In the genomic region with DNA sequence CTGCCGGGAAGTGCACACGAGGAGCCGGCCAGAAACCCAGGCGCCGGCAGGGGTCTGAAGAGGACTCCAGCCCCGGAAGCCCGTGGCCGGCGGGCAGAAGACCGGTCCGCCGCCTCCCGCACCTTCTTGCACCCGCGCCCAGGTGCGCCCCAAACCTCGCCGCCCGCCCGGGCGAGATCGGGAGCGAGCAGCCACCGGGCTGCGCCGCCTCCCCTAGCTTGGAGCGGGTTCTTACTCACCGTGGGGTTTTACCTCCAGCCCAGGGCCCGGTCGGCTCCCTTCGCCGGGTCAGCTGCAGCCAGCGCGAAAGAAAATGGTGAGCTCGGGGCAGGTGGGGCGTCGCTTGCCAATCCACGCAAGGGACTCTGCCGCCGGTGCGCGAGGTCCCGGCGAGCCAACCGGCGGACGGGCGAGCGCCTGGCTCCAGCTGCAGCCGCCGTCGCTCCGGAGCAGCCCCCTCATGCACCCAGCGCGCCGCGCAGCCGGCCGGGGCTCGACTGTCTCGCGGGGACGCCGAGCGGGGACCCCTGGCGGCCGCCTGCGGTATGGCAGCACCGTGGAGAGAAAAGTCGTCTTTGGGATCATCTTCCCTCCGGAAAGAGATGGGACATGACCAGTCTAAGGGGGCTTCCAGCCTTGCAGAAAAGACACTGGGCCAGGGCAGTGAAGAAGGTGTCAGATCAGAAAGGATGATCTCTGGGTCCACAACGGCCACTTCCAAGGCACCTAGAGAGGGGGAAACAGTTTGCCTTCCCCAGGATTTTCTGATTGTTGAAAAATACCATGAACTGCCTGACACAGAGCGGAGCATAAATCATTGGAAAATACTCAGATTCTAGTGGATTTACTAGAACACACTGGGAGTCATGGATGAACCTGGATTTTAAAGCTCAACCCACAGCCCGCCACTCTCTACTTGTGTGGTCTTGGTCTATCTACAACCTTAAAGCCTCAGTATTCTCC, we compare ENCODE assay signal across 8 cellular contexts.
A peak's percentile ranks its signal among the peaks of the same experiment; 100 is the strongest.
DNase-seq lines count a peak whose midpoint lies in the region; ATAC-seq lines count a peak whose summit lies in the region.

A gene (minus strand): TSS at position 499 of the 963 bp plus-strand sequence. CDS start 74,264 bp downstream, outside the sequence.

- H3K27me3 Mint-ChIP-seq in activated naive CD4-positive, alpha-beta T cell treated with anti-CD3 and anti-CD28 coated beads, Interleukin-2, amount 10 ng/mL, durations not matched to agents 7 days and 5 days: peaks cover 36% of the 10 kb centered on the region

- H3K36me3 Mint-ChIP-seq in activated naive CD4-positive, alpha-beta T cell treated with anti-CD3 and anti-CD28 coated beads, Interleukin-2, amount 10 ng/mL, durations not matched to agents 7 days and 5 days: no peaks in the 10 kb centered on the region

- peak within 1 kb of the TSS; percentile 83 for H3K4me3 Mint-ChIP-seq in activated naive CD4-positive, alpha-beta T cell treated with anti-CD3 and anti-CD28 coated beads, Interleukin-2, amount 10 ng/mL, durations not matched to agents 7 days and 5 days

- H3K27ac Mint-ChIP-seq in activated naive CD4-positive, alpha-beta T cell treated with anti-CD3 and anti-CD28 coated beads, Interleukin-2, amount 10 ng/mL, durations not matched to agents 7 days and 5 days: no peak within 1 kb of the TSS

- peak; percentile 87 for ATAC-seq in GM21526 (IDR thresholded peaks at IDR 0.05; ENCODE audit: low FRiP score, unreplicated experiment)

- H3K9me3 Mint-ChIP-seq in activated naive CD4-positive, alpha-beta T cell treated with anti-CD3 and anti-CD28 coated beads, Interleukin-2, amount 10 ng/mL, durations not matched to agents 7 days and 5 days: no peaks in the 10 kb centered on the region

- H3K4me1 Mint-ChIP-seq in activated naive CD4-positive, alpha-beta T cell treated with anti-CD3 and anti-CD28 coated beads, Interleukin-2, amount 10 ng/mL, durations not matched to agents 7 days and 5 days: peaks cover 20% of the 10 kb centered on the region

- CTCF ChIA-PET in activated naive CD4-positive, alpha-beta T cell treated with anti-CD3 and anti-CD28 coated beads, Interleukin-2, amount 10 ng/mL, durations not matched to agents 7 days and 5 days (lab: Charles Lee): interaction anchor here (0.7 to 5.4 kb wide), 21 partner anchors 10 to 213 kb away, joined by 3 to 51 read pairs (median 4); a partner anchor contains a TSS

- peak; percentile 8 for DNase-seq in DMS114 treated with DMSO at 0.1 percent for 48 hours (lab: John Stamatoyannopoulos, UW; ENCODE audit: unreplicated experiment)
- DNase-seq in HuH-7.5 (ENCODE audit: low spot score): peak; percentile 56
- DNase-seq in SHP77 treated with DMSO at 0.1 percent for 48 hours (lab: John Stamatoyannopoulos, UW): peak; percentile 35
- peak; percentile 82 for DNase-seq in activated naive CD4-positive, alpha-beta T cell treated with anti-CD3 and anti-CD28 coated beads, Interleukin-2, amount 10 ng/mL, durations not matched to agents 7 days and 5 days
- peak; percentile 86 for DNase-seq in germinal center (ENCODE audit: low spot score)
- DNase-seq in nucleus accumbens (lab: John Stamatoyannopoulos, UW): peak in 55 of 56 donors; percentile 12 to 95 (median 80)
- peak; percentile 35 to 92 (median 81) for DNase-seq in substantia nigra (lab: John Stamatoyannopoulos, UW)

- peak within 1 kb of the TSS; percentile 94 for H3K27ac ChIP-seq in substantia nigra (ENCODE audit: low read depth, low read length, poor library complexity, severe bottlenecking)

Comparison
In these comparisons a context has a peak if more than half of its experiments do, and no peak if none do; other contexts are left out.
1. Peak in every context shown above with its lines: DNase-seq, ATAC-seq and H3K27ac ChIP-seq.
2. DNase-seq: peak in every context shown above with its lines; median percentile 86 in germinal center; 82 in activated naive CD4-positive, alpha-beta T cell treated with anti-CD3 and anti-CD28 coated beads, Interleukin-2, amount 10 ng/mL, durations not matched to agents 7 days and 5 days; 81 in substantia nigra; 80 in nucleus accumbens; 56 in HuH-7.5; 35 in SHP77 treated with DMSO at 0.1 percent for 48 hours; 8 in DMS114 treated with DMSO at 0.1 percent for 48 hours.